ENCODE assay signal across 27 cellular contexts in the genomic region with DNA sequence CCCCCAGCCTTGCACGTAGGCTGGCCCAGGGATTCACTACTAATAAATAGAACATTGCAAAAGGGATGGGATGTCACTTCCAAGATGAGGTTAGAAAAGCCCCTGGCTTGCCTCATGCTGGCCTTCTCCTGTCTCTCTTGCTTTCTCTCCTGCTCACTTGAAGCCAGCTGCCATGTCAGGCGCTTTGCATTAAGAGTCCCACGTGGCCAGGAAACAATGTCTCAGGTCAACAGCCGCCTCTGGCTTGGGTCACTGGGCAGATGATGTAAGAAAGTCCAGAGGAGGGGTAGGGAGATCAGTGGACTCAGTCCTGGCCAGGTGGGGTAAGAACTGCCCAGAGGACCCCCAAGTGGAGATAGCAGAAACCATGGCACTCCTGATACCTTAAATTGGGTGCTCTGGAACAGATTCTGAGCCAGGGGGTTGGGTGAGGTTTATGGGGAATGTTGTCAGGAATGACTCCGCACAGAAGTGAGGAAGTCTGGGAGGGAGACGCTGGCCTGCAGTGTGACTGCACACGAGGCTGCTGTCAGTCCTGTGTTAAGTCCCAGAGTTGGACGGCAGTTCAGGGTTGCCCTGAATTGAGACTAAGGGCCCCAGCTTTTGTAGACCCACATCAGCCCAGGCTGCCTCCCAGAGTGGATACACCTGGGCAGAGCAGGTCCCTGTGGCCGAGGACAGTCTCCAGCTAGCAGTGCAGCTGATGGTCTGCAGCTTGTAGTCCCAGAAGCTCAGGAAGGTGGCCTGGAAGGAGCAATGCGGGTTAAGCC. TPM values are rescaled to one million over a fixed set of nuclear protein-coding genes. Genes with fewer than 3 reads are reported as not detected.
DNase-seq lines count a peak whose midpoint lies in the region; ATAC-seq and TF ChIP-seq lines count a peak whose summit lies in the region.
"Had no signal": no experiment of that assay in that cellular context is flagged by ENCODE, and none has a peak within 500 bp of the region (broad histone marks: within the 10 kb centered on the region; RNA-seq: fewer than 3 reads in every experiment).

No MANE protein-coding gene starts in this region.

- H3K27ac ChIP-seq in GM23338 (ENCODE audit: low read depth): no peak overlapping the region
- H3K27ac ChIP-seq in endodermal cell (ENCODE audit: low read depth, low read length): peak overlapping the region; percentile 9
- H3K27ac ChIP-seq in neuronal stem cell (replicated peaks; ENCODE audit: low read length): no peak overlapping the region
- H3K27ac ChIP-seq: 22Rv1, BLaER1, HL-60, Peyer's patch had no signal

- no peak overlapping the region for H3K4ac ChIP-seq in neuronal stem cell (ENCODE audit: low read length)

- H3K4me3 Mint-ChIP-seq in GM23338: no peak overlapping the region
- H3K4me3 Mint-ChIP-seq in endodermal cell: no peak overlapping the region
- H3K4me3 Mint-ChIP-seq: CD4-positive, alpha-beta T cell; HFFc6 had no signal

- H3K27me3 ChIP-seq in GM23338 (ENCODE audit: insufficient read depth) (no peaks in the 10 kb centered on the region), endodermal cell (ENCODE audit: control insufficient read depth, insufficient read depth, low read length, poor library complexity, severe bottlenecking) (no peaks in the 10 kb centered on the region), neuronal stem cell (ENCODE audit: control insufficient read depth in 3 of 3, insufficient read depth in 3 of 3, low read depth in 1 of 3, low read length in 3 of 3) (no peaks in the 10 kb centered on the region)
- H3K27me3 ChIP-seq: BLaER1, Peyer's patch had no signal

- peaks cover 80% of the 10 kb centered on the region for H3K9me3 Mint-ChIP-seq in GM23338
- H3K9me3 Mint-ChIP-seq in endodermal cell: no peaks in the 10 kb centered on the region
- H3K9me3 Mint-ChIP-seq: CD4-positive, alpha-beta T cell; H9; HFFc6 had no signal

- H3K9ac ChIP-seq in endodermal cell (ENCODE audit: extremely low read depth, low read length, poor library complexity, severe bottlenecking) (no peak overlapping the region), neuronal stem cell (ENCODE audit: low read depth, low read length, poor library complexity) (no peak overlapping the region)
- H3K9ac ChIP-seq: BLaER1 had no signal

- H2AK5ac ChIP-seq in neuronal stem cell (ENCODE audit: low read depth, low read length): no peak overlapping the region

- no peaks in the 10 kb centered on the region for H3K9me2 ChIP-seq in GM23338 (ENCODE audit: insufficient read depth)

- H3K79me1 ChIP-seq in neuronal stem cell (ENCODE audit: low read depth, low read length): no peaks in the 10 kb centered on the region

- no peak overlapping the region for H4K91ac ChIP-seq in neuronal stem cell (ENCODE audit: low read depth, low read length, poor library complexity)

- H3K9me3 ChIP-seq in endodermal cell (ENCODE audit: control insufficient read depth, low read length) (no peaks in the 10 kb centered on the region), neuronal stem cell (replicated peaks in 1 of 2; ENCODE audit: control insufficient read depth in 2 of 2, insufficient read depth in 1 of 2, low read depth in 1 of 2, low read length in 2 of 2) (no peaks in the 10 kb centered on the region)
- H3K9me3 ChIP-seq: BLaER1, Caco-2, Peyer's patch had no signal

- H2BK15ac ChIP-seq in neuronal stem cell (ENCODE audit: low read length): no peak overlapping the region

- H3K4me3 ChIP-seq in GM23338: no peak overlapping the region
- no peak overlapping the region for H3K4me3 ChIP-seq in endodermal cell (ENCODE audit: low read length)
- H3K4me3 ChIP-seq in neuronal stem cell (ENCODE audit: low read length in 2 of 2): no peak overlapping the region
- H3K4me3 ChIP-seq: BLaER1, Peyer's patch had no signal

- H3K27ac Mint-ChIP-seq in GM23338: no peak overlapping the region
- H3K27ac Mint-ChIP-seq in endodermal cell: peak overlapping the region; percentile 5
- H3K27ac Mint-ChIP-seq: CD4-positive, alpha-beta T cell; HFFc6 had no signal

- H3K27me3 Mint-ChIP-seq in GM23338 (ENCODE audit: insufficient read depth, low read depth, poor library complexity) (peaks cover 5% of the 10 kb centered on the region), endodermal cell (ENCODE audit: insufficient read depth) (peaks cover 1% of the 10 kb centered on the region)

- peak; percentile 6 for DNase-seq in DMS53 (lab: John Stamatoyannopoulos, UW)
- DNase-seq in DMS53 treated with DMSO at 0.1 percent for 48 hours (lab: John Stamatoyannopoulos, UW; ENCODE audit: unreplicated experiment): no peak
- DNase-seq in GM23338 (ENCODE audit: low spot score): no peak
- DNase-seq in endodermal cell: no peak
- DNase-seq in neuronal stem cell (ENCODE audit: low spot score): no peak
- DNase-seq in COLO668 (lab: John Stamatoyannopoulos, UW; ENCODE audit: unreplicated experiment): no peak
- DNase-seq: ACHN; Caco-2; CD4-positive, alpha-beta T cell; DMS 273 treated with DMSO at 0.1 percent for 48 hours; HFFc6; KG1; NCI-H1092; NCI-H1436; NCI-H187 treated with DMSO at 0.1 percent for 48 hours; NCI-H226; NCI-H510A treated with DMSO at 0.1 percent for 48 hours; NCI-H748 treated with DMSO at 0.1 percent for 48 hours had no signal

- no peak overlapping the region for H4K8ac ChIP-seq in neuronal stem cell (ENCODE audit: low read depth, low read length)

- no peaks in the 10 kb centered on the region for H4K20me1 ChIP-seq in GM23338 (replicated peaks; ENCODE audit: insufficient read depth)
- H4K20me1 ChIP-seq: BLaER1 had no signal

- no peak overlapping the region for H2BK12ac ChIP-seq in neuronal stem cell (ENCODE audit: low read length)

- H3K14ac ChIP-seq in neuronal stem cell (ENCODE audit: low read length): no peak overlapping the region

- ATAC-seq in GM23338 (no peak), GM18861 (IDR thresholded peaks at IDR 0.05; ENCODE audit: unreplicated experiment) (no peak), HG02981 (IDR thresholded peaks at IDR 0.05; ENCODE audit: unreplicated experiment) (no peak)

- peaks cover 15% of the 10 kb centered on the region for H3K4me1 ChIP-seq in GM23338 (ENCODE audit: insufficient read depth)
- no peaks in the 10 kb centered on the region for H3K4me1 ChIP-seq in endodermal cell (ENCODE audit: control insufficient read depth, insufficient read depth, low read length)
- H3K4me1 ChIP-seq in neuronal stem cell (ENCODE audit: control insufficient read depth in 2 of 2, insufficient read depth in 1 of 2, low read depth in 1 of 2, low read length in 2 of 2): peaks cover 5 to 13% of the 10 kb centered on the region in 2 donors
- H3K4me1 ChIP-seq: BLaER1, Caco-2, Peyer's patch had no signal

- H3K36me3 ChIP-seq in GM23338 (ENCODE audit: insufficient read depth): no peaks in the 10 kb centered on the region
- no peaks in the 10 kb centered on the region for H3K36me3 ChIP-seq in endodermal cell (ENCODE audit: control insufficient read depth, insufficient read depth, low read length)
- H3K36me3 ChIP-seq in neuronal stem cell (replicated peaks in 1 of 2; ENCODE audit: control insufficient read depth in 2 of 2, insufficient read depth in 2 of 2, low read length in 2 of 2): no peaks in the 10 kb centered on the region
- H3K36me3 ChIP-seq: BLaER1, Peyer's patch had no signal

- peak overlapping the region; percentile 72 for H3K18ac ChIP-seq in neuronal stem cell (ENCODE audit: low read length)

- H3F3A ChIP-seq in GM23338 (replicated peaks; ENCODE audit: low read depth): no peaks in the 10 kb centered on the region

- 91 to 97% methylated on average over 5 to 10 of the region's 10 CpGs for WGBS in endodermal cell (ENCODE audit: insufficient coverage in 1 of 2, insufficient read length in 1 of 2), 2 experiments
- WGBS in neuronal stem cell (ENCODE audit: extremely low coverage in 2 of 2, insufficient read length in 2 of 2, insufficient replicate concordance in 1 of 2), 2 donors: no CpG with 5 or more reads among the region's 10 CpGs

- no peak overlapping the region for H3K23ac ChIP-seq in neuronal stem cell (ENCODE audit: low read depth, low read length, poor library complexity)

- no peaks in the 10 kb centered on the region for H3K79me2 ChIP-seq in GM23338 (replicated peaks; ENCODE audit: insufficient read depth)

- no peak overlapping the region for H2BK120ac ChIP-seq in neuronal stem cell (ENCODE audit: low read depth, low read length)

- H3K4me2 ChIP-seq in GM23338 (no peak overlapping the region; the same call in 1 of the 2 replicates), neuronal stem cell (ENCODE audit: insufficient read depth, low read length, poor library complexity, severe bottlenecking) (no peak overlapping the region)
- H3K4me2 ChIP-seq: BLaER1 had no signal

- TF ChIP-seq CTCF in GM23338 (conservative IDR thresholded peaks at IDR 0.05; ENCODE audit: low read depth in 2 of 2) (no peak), endodermal cell (conservative IDR thresholded peaks at IDR 0.05) (no peak)

- peaks cover 11% of the 10 kb centered on the region; the same call in 2 of the 3 replicates for H3K36me3 Mint-ChIP-seq in GM23338 (ENCODE audit: low read depth)
- no peaks in the 10 kb centered on the region for H3K36me3 Mint-ChIP-seq in endodermal cell (ENCODE audit: low read depth)

- H2BK5ac ChIP-seq in neuronal stem cell (ENCODE audit: low read length): no peak overlapping the region

- peak overlapping the region; percentile 94 for H2AFZ ChIP-seq in GM23338
- H2AFZ ChIP-seq in neuronal stem cell (ENCODE audit: low read length): peak overlapping the region; percentile 80

- H3K4me1 Mint-ChIP-seq in GM23338 (peaks cover 12% of the 10 kb centered on the region), endodermal cell (peaks cover 33% of the 10 kb centered on the region)

TF ChIP-seq in GM23338, 12 proteins besides CTCF, POLR2A, EP300 and RAD21 (continues in another document):
- no peak for TF ChIP-seq ZNF114 (CRISPR knock-in tag; IDR thresholded peaks at IDR 0.05)
- TF ChIP-seq NANOG (IDR thresholded peaks at IDR 0.05; ENCODE audit: borderline replicate concordance): no peak

RNA-seq across cellular contexts. Expression of gene C16orf82, which starts 17.8 kb away (rescaled TPM):
- not detected in 2 replicates for total RNA-seq in GM23338 (2014; rRNA removed; shearing (Covaris generic))
- polyA plus RNA-seq in GM23338 (2016; fragmentation: Nextera tagmentation; extraction: Ambion mirVana): not detected in 2 replicates
- not detected for total RNA-seq in endodermal cell
- polyA plus RNA-seq in endodermal cell (2013, experiment 1 of 2): not detected
- polyA plus RNA-seq in endodermal cell (2013, experiment 2 of 2): not detected
- 0.78 TPM for polyA plus RNA-seq in neuronal stem cell (2013, experiment 1 of 2)
- polyA plus RNA-seq in neuronal stem cell (2013, experiment 2 of 2): 0.76 TPM
- total RNA-seq: Caco-2; CD4-positive, alpha-beta T cell; Daoy; H9; HFFc6; HT-29; Peyer's patch had no signal
